In genomic region chr21:45478816-45479669, GRCh38 we compare ENCODE assay signal across 9 cellular contexts.
DNase-seq lines count a peak whose midpoint lies in the region; ATAC-seq and TF ChIP-seq lines count a peak whose summit lies in the region.
"Had no signal": no experiment of that assay in that cellular context is flagged by ENCODE, and none has a peak within 500 bp of the region (broad histone marks: within the 10 kb centered on the region; RNA-seq: fewer than 3 reads in every experiment).

No MANE protein-coding gene starts in this region.

- peak overlapping the region; percentile 92 for H3K4me3 Mint-ChIP-seq in activated T-helper 1 cell treated with anti-CD3 and anti-CD28 coated beads, Interleukin-12 subunit alpha, Interleukin-12 subunit beta, Interleukin-2, Interleukin-4 antibody, amounts not matched to agents 30 ng/mL and 10 ng/mL and 1 ng/mL, durations not matched to agents 14 hours and 24 hours and 36 hours

- H3K27me3 Mint-ChIP-seq in activated T-helper 1 cell treated with anti-CD3 and anti-CD28 coated beads, Interleukin-12 subunit alpha, Interleukin-12 subunit beta, Interleukin-2, Interleukin-4 antibody, amounts not matched to agents 30 ng/mL and 10 ng/mL and 1 ng/mL, durations not matched to agents 14 hours and 24 hours and 36 hours (ENCODE audit: insufficient read depth): no peaks in the 10 kb centered on the region

- H3K4me1 Mint-ChIP-seq in activated T-helper 1 cell treated with anti-CD3 and anti-CD28 coated beads, Interleukin-12 subunit alpha, Interleukin-12 subunit beta, Interleukin-2, Interleukin-4 antibody, amounts not matched to agents 30 ng/mL and 10 ng/mL and 1 ng/mL, durations not matched to agents 14 hours and 24 hours and 36 hours (ENCODE audit: low read depth): peaks cover 36% of the 10 kb centered on the region

- peak overlapping the region in 6 of 10 donors; percentile 13 to 91 (median 56) for H3K27ac ChIP-seq in heart right ventricle
- H3K27ac ChIP-seq in right lobe of liver: peak overlapping the region in 2 of 3 donors; percentile 57
- peak overlapping the region; percentile 58 for H3K27ac ChIP-seq in upper lobe of right lung

- 87 to 89% methylated on average over 31 of the region's 31 CpGs for WGBS in heart right ventricle, 2 donors
- 80% methylated on average over 12 of the region's 31 CpGs for WGBS in right lobe of liver (ENCODE audit: insufficient coverage, low coverage, low lambda C conversion rate, missing lambda C conversion rate)

- peaks cover 1% of the 10 kb centered on the region for H3K36me3 Mint-ChIP-seq in activated T-helper 1 cell treated with anti-CD3 and anti-CD28 coated beads, Interleukin-12 subunit alpha, Interleukin-12 subunit beta, Interleukin-2, Interleukin-4 antibody, amounts not matched to agents 30 ng/mL and 10 ng/mL and 1 ng/mL, durations not matched to agents 14 hours and 24 hours and 36 hours (ENCODE audit: low read depth)

- H3K9me3 Mint-ChIP-seq in activated T-helper 1 cell treated with anti-CD3 and anti-CD28 coated beads, Interleukin-12 subunit alpha, Interleukin-12 subunit beta, Interleukin-2, Interleukin-4 antibody, amounts not matched to agents 30 ng/mL and 10 ng/mL and 1 ng/mL, durations not matched to agents 14 hours and 24 hours and 36 hours: peaks cover 3% of the 10 kb centered on the region

- H3K27ac Mint-ChIP-seq in activated T-helper 1 cell treated with anti-CD3 and anti-CD28 coated beads, Interleukin-12 subunit alpha, Interleukin-12 subunit beta, Interleukin-2, Interleukin-4 antibody, amounts not matched to agents 30 ng/mL and 10 ng/mL and 1 ng/mL, durations not matched to agents 14 hours and 24 hours and 36 hours: peak overlapping the region; percentile 99

- H3K27me3 ChIP-seq in heart right ventricle: no peaks in the 10 kb centered on the region
- H3K27me3 ChIP-seq in right lobe of liver: no peaks in the 10 kb centered on the region
- no peaks in the 10 kb centered on the region for H3K27me3 ChIP-seq in upper lobe of right lung
- no peaks in the 10 kb centered on the region for H3K27me3 ChIP-seq in BE2C

- H3K4me1 ChIP-seq in heart right ventricle (peaks cover 6 to 38% (median 12%) of the 10 kb centered on the region in 9 donors), right lobe of liver (peaks cover 0 to 5% (median 0%) of the 10 kb centered on the region in 4 donors), upper lobe of right lung (peaks cover 12% of the 10 kb centered on the region), BE2C (peaks cover 3% of the 10 kb centered on the region)

- TF ChIP-seq CTCF in heart right ventricle (IDR thresholded peaks at IDR 0.05) (no peak), right lobe of liver (IDR thresholded peaks at IDR 0.05) (no peak), upper lobe of right lung (IDR thresholded peaks at IDR 0.05) (no peak), BE2C (IDR thresholded peaks at IDR 0.05; ENCODE audit: low read depth, low read length) (no peak)

- intact Hi-C loops in heart right ventricle (cut with DNase I): loop anchor here in 3 of 10 donors (1.0 to 10.0 kb wide), 4 partner anchors 52 to 341 kb away; no protein-coding TSS in a partner anchor
- intact Hi-C loops in Right ventricle myocardium superior (cut with DNase I): no loop called here
- intact Hi-C loops in activated T-helper 1 cell treated with anti-CD3 and anti-CD28 coated beads, Interleukin-12 subunit alpha, Interleukin-12 subunit beta, Interleukin-2, Interleukin-4 antibody, amounts not matched to agents 30 ng/mL and 10 ng/mL and 1 ng/mL, durations not matched to agents 14 hours and 24 hours and 36 hours (cut with micrococcal nuclease): loop anchor here (1.0 to 2.0 kb wide), 4 partner anchors 62 to 341 kb away; no protein-coding TSS in a partner anchor
- intact Hi-C loops in right lobe of liver (cut with DNase I): no loop called here
- intact Hi-C loops in upper lobe of right lung (cut with DNase I): no loop called here

- ATAC-seq in heart right ventricle: no peak
- no peak for ATAC-seq in Right ventricle myocardium superior (ENCODE audit: poor library complexity)
- ATAC-seq in right lobe of liver: no peak
- no peak for ATAC-seq in upper lobe of right lung

- peak overlapping the region in 1 of 10 donors; percentile 31 for H3K4me3 ChIP-seq in heart right ventricle
- H3K4me3 ChIP-seq in right lobe of liver: no peak overlapping the region
- H3K4me3 ChIP-seq in upper lobe of right lung: no peak overlapping the region
- no peak overlapping the region for H3K4me3 ChIP-seq in BE2C (ENCODE audit: low read depth, low read length)
- H3K4me3 ChIP-seq: lung had no signal

- no peaks in the 10 kb centered on the region for H3K9me3 ChIP-seq in heart right ventricle
- no peaks in the 10 kb centered on the region for H3K9me3 ChIP-seq in right lobe of liver
- no peaks in the 10 kb centered on the region for H3K9me3 ChIP-seq in upper lobe of right lung
- H3K9me3 ChIP-seq in BE2C: no peaks in the 10 kb centered on the region

- no peak for TF ChIP-seq POLR2A in right lobe of liver (IDR thresholded peaks at IDR 0.05)

- peak in 1 of 2 donors; percentile 8 for DNase-seq in heart right ventricle
- no peak for DNase-seq in Right ventricle myocardium superior
- DNase-seq in activated T-helper 1 cell treated with anti-CD3 and anti-CD28 coated beads, Interleukin-12 subunit alpha, Interleukin-12 subunit beta, Interleukin-2, Interleukin-4 antibody, amounts not matched to agents 30 ng/mL and 10 ng/mL and 1 ng/mL, durations not matched to agents 14 hours and 24 hours and 36 hours (ENCODE audit: low spot score): no peak
- peak in 1 of 3 donors; percentile 28 for DNase-seq in right lobe of liver
- DNase-seq in upper lobe of right lung: no peak
- no peak for DNase-seq in DMS153 (lab: John Stamatoyannopoulos, UW)
- no peak for DNase-seq in BE2C
- no peak for DNase-seq in KG1 (lab: John Stamatoyannopoulos, UW)

- H3K36me3 ChIP-seq in heart right ventricle (peaks cover 0 to 84% (median 24%) of the 10 kb centered on the region in 9 donors), right lobe of liver (peaks cover 0 to 87% (median 39%) of the 10 kb centered on the region in 4 donors), upper lobe of right lung (peaks cover 8% of the 10 kb centered on the region), BE2C (no peaks in the 10 kb centered on the region)
